8 cellular contexts compared by ENCODE assay signal in the genomic region with DNA sequence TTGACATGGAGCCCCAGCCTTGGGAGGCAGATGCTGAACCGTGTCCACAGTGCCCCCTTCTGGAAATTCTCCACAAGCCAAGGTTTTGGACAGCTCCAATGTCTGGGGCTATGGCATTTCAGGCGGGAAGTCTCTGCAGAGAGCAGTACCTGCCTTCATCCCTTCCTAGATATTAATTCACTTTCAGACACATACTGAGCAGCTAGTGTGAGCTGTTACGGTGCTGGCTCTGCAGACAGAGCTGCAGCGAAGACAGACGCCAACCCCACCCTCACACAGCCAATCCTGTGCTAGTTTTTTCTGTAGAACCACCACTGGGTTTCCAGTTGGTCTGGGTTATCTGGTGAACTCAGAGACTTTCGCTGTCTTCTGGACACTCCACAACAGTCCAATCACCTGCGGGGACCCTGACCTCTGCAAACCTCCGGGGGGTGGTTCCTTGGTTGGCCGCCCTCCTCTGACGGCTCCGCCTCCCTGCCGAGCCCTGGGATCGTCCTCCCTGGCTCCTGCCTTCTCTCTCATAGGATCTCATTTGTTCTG. TPM values are rescaled to one million over a fixed set of nuclear protein-coding genes. Genes with fewer than 3 reads are reported as not detected.
DNase-seq lines count a peak whose midpoint lies in the region; ATAC-seq, FAIRE-seq and TF ChIP-seq lines count a peak whose summit lies in the region.

No MANE protein-coding gene starts in this region.

- H3K4me1 Mint-ChIP-seq in T-helper 17 cell, result peaks cover 7% of the 10 kb centered on the region

- no peak for TF ChIP-seq POLR2A in NB4 (IDR thresholded peaks at IDR 0.05; ENCODE audit: extremely low read depth, insufficient read length)

- H3K27ac ChIP-seq in ascending aorta (no peak overlapping the region), small intestine (ENCODE audit: low read depth in 1 of 2, low read length in 1 of 2) (peak overlapping the region in 1 of 2 donors; percentile 34)

- intact Hi-C loops in ascending aorta (cut with DNase I), result no loop called here

- H3K9me3 ChIP-seq in ES-I3 (ENCODE audit: control insufficient read depth, insufficient read depth, low read length) (no peaks in the 10 kb centered on the region), T-helper 17 cell (ENCODE audit: control insufficient read depth, low read length, poor library complexity, severe bottlenecking) (no peaks in the 10 kb centered on the region), ascending aorta (no peaks in the 10 kb centered on the region), small intestine (ENCODE audit: control insufficient read depth, low read depth) (no peaks in the 10 kb centered on the region)

- no peak overlapping the region for H3K4me3 ChIP-seq in NB4 (ENCODE audit: low read depth, low read length)
- no peak overlapping the region for H3K4me3 ChIP-seq in ascending aorta
- H3K4me3 ChIP-seq in small intestine (ENCODE audit: low read depth in 1 of 2, low read length in 2 of 2), result no peak overlapping the region

- peak; percentile 77 for DNase-seq in NB4 (ENCODE audit: low read depth)
- DNase-seq in T-helper 17 cell, result peak in 1 of 3 donors; percentile 55
- no peak for DNase-seq in ascending aorta (ENCODE audit: low spot score in 2 of 2)
- peak; percentile 69 for DNase-seq in hepatic stellate cell (ENCODE audit: low spot score)
- peak; percentile 87 for DNase-seq in small intestine
- DNase-seq in 8988T, result no peak

- peak overlapping the region; percentile 51 for H3K27ac Mint-ChIP-seq in T-helper 17 cell

- H3K4me1 ChIP-seq in ES-I3 (ENCODE audit: insufficient read depth, low read length) (peaks cover 5% of the 10 kb centered on the region; the same call in 1 of the 2 replicates), ascending aorta (no peaks in the 10 kb centered on the region), small intestine (ENCODE audit: control insufficient read depth in 2 of 2, insufficient read depth in 1 of 2, low read depth in 1 of 2, low read length in 1 of 2) (no peaks in the 10 kb centered on the region)

- H3K27me3 Mint-ChIP-seq in T-helper 17 cell, result no peaks in the 10 kb centered on the region

- FAIRE-seq in small intestine (lab: Jason Lieb, UNC), result no peak

- ATAC-seq in T-helper 17 cell, result peak; percentile 96
- ATAC-seq in HG02973 (IDR thresholded peaks at IDR 0.05; ENCODE audit: unreplicated experiment), result no peak

- H3K4me3 Mint-ChIP-seq in T-helper 17 cell, result no peak overlapping the region

- H3K36me3 ChIP-seq in ES-I3 (ENCODE audit: insufficient read depth, low read length) (no peaks in the 10 kb centered on the region), ascending aorta (peaks cover 8 to 10% of the 10 kb centered on the region in 2 donors), small intestine (ENCODE audit: control insufficient read depth in 2 of 2, insufficient read depth in 2 of 2, low read length in 2 of 2) (peaks cover 3% of the 10 kb centered on the region in 2 donors)

- 1 to 10% (median 8%) methylated on average over 13 of the region's 13 CpGs for WGBS in small intestine, 3 donors

- no peaks in the 10 kb centered on the region for H3K36me3 Mint-ChIP-seq in T-helper 17 cell (ENCODE audit: low read depth)

- TF ChIP-seq CTCF in NB4 (IDR thresholded peaks at IDR 0.05; ENCODE audit: low read depth, low read length) (peak; percentile 61), ascending aorta (IDR thresholded peaks at IDR 0.05) (peak in 2 of 3 experiments; percentile 39 to 44)

- no peaks in the 10 kb centered on the region for H3K27me3 ChIP-seq in ascending aorta
- H3K27me3 ChIP-seq in small intestine (ENCODE audit: control insufficient read depth in 2 of 2, insufficient read depth in 2 of 2, low read length in 2 of 2), result no peaks in the 10 kb centered on the region

- H3K9ac ChIP-seq in ES-I3 (ENCODE audit: low read depth, low read length), result peak overlapping the region; percentile 40; the same call in 1 of the 2 replicates

RNA-seq across cellular contexts. Expression of a gene that starts 9.1 kb away (rescaled TPM):
- total RNA-seq in T-helper 17 cell (100 to 1,000 TPM; 110 to 130 TPM), ascending aorta (119 TPM)
- polyA plus RNA-seq in small intestine, result 10 to 100 TPM; 37.8 to 52.8 (median 51.2) TPM

RNA-seq across cellular contexts. Expression of a gene that starts 9.6 kb away (rescaled TPM):
- 100 to 1,000 TPM in 1 of 2 donors, 10 to 100 TPM in 1; 97.0 to 103 TPM for total RNA-seq in T-helper 17 cell
- 41.7 TPM for total RNA-seq in ascending aorta
- polyA plus RNA-seq in small intestine, result 10 to 100 TPM; 39.4 to 45.9 (median 40.3) TPM

RNA-seq across cellular contexts. Expression of a gene that starts 11.7 kb away (rescaled TPM):
- total RNA-seq in T-helper 17 cell (not detected), ascending aorta (not detected)
- under 1 TPM in 1 of 3 donors, not detected in 2; 0.28 TPM for polyA plus RNA-seq in small intestine

RNA-seq across cellular contexts. Expression of a gene that starts 17.0 kb away (rescaled TPM):
- 1 to 10 TPM; 1.7 to 2.4 TPM for total RNA-seq in T-helper 17 cell
- not detected for total RNA-seq in ascending aorta
- 10 to 100 TPM in 1 of 3 donors, 1 to 10 TPM in 2; 2.2 to 13.9 (median 3.5) TPM for polyA plus RNA-seq in small intestine

RNA-seq across cellular contexts. Expression of a gene that starts 23.6 kb away (rescaled TPM):
- total RNA-seq in T-helper 17 cell (100 to 1,000 TPM; 202 to 217 TPM), ascending aorta (98.8 TPM)
- polyA plus RNA-seq in small intestine, result 10 to 100 TPM; 27.3 to 43.7 (median 38.0) TPM

Comparison
In these comparisons a context has a peak if more than half of its experiments do, and no peak if none do; other contexts are left out.
1. DNase-seq: peak in NB4 (single experiment), hepatic stellate cell (single experiment) and small intestine (single experiment); none in ascending aorta (0 of 2) and 8988T (single experiment).